In the genomic region with DNA sequence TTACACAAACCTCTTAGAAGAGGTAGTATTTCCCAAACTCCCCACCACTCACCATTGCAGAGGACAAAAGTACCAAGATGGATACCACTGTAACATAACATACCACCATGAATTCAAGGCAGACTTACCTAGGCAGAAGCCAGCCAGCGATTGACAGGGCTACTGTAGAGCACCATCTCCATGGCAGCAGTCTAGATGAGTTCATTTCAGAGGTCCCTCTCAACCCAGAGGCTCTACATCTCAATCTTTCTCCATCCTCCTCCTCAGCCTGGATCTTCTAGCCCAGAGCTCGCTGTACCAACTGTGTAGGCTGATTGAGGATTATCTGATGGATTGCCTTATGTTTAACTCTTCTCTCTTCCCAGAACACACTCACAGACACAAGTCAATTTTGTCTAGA, we compare ENCODE assay signal across 18 cellular contexts. TPM values are rescaled to one million over a fixed set of nuclear protein-coding genes. Genes with fewer than 3 reads are reported as not detected.
A peak's percentile ranks its signal among the peaks of the same experiment; 100 is the strongest.
DNase-seq lines count a peak whose midpoint lies in the region; ATAC-seq and TF ChIP-seq lines count a peak whose summit lies in the region.
"Had no signal": no experiment of that assay in that cellular context is flagged by ENCODE, and none has a peak within 500 bp of the region (broad histone marks: within the 10 kb centered on the region; RNA-seq: fewer than 3 reads in every experiment).

No MANE protein-coding gene starts in this region.

- H2AFZ ChIP-seq in osteoblast (ENCODE audit: low read length) = no peak overlapping the region

- H3K4me3 ChIP-seq in ascending aorta (no peak overlapping the region), right atrium auricular region (no peak overlapping the region), osteoblast (ENCODE audit: insufficient read depth, low read length) (peak overlapping the region; percentile 20), upper lobe of left lung (no peak overlapping the region)

- H3K27ac ChIP-seq in ascending aorta = peak overlapping the region; percentile 20 to 82
- peak overlapping the region; percentile 66 to 88 for H3K27ac ChIP-seq in right atrium auricular region
- no peak overlapping the region for H3K27ac ChIP-seq in osteoblast (ENCODE audit: low read depth, low read length)
- peak overlapping the region; percentile 27 to 67 (median 44) for H3K27ac ChIP-seq in upper lobe of left lung

- peaks cover 14 to 18% of the 10 kb centered on the region in 2 donors for H3K36me3 ChIP-seq in ascending aorta
- no peaks in the 10 kb centered on the region for H3K36me3 ChIP-seq in right atrium auricular region
- no peaks in the 10 kb centered on the region for H3K36me3 ChIP-seq in osteoblast (ENCODE audit: insufficient read depth, low read length)
- peaks cover 0 to 19% (median 0%) of the 10 kb centered on the region in 4 donors for H3K36me3 ChIP-seq in upper lobe of left lung

- H3K4me2 ChIP-seq in osteoblast (ENCODE audit: insufficient read depth, low read length) = peak overlapping the region; percentile 59

- TF ChIP-seq EP300 in upper lobe of left lung (IDR thresholded peaks at IDR 0.05) = no peak

- no peaks in the 10 kb centered on the region for H3K27me3 ChIP-seq in ascending aorta
- H3K27me3 ChIP-seq in right atrium auricular region = no peaks in the 10 kb centered on the region
- no peaks in the 10 kb centered on the region for H3K27me3 ChIP-seq in osteoblast (ENCODE audit: insufficient read depth, low read length)
- H3K27me3 ChIP-seq in upper lobe of left lung = no peaks in the 10 kb centered on the region

- 78 to 100% methylated on average over 2 of the region's 2 CpGs for WGBS in upper lobe of left lung, 2 donors

- no peaks in the 10 kb centered on the region for H3K79me2 ChIP-seq in osteoblast (ENCODE audit: insufficient read depth, low read length)

- H3K4me1 ChIP-seq in ascending aorta = peaks cover 0 to 40% of the 10 kb centered on the region in 2 donors
- peaks cover 2 to 15% of the 10 kb centered on the region in 2 donors for H3K4me1 ChIP-seq in right atrium auricular region
- H3K4me1 ChIP-seq in osteoblast (ENCODE audit: insufficient read depth, low read length) = peaks cover 20% of the 10 kb centered on the region
- peaks cover 0 to 17% (median 7%) of the 10 kb centered on the region in 4 donors for H3K4me1 ChIP-seq in upper lobe of left lung

- no peaks in the 10 kb centered on the region for H4K20me1 ChIP-seq in osteoblast (ENCODE audit: insufficient read depth, low read length)

- TF ChIP-seq CTCF in ascending aorta (IDR thresholded peaks at IDR 0.05) = no peak
- TF ChIP-seq CTCF in right atrium auricular region (IDR thresholded peaks at IDR 0.05) = no peak
- no peak for TF ChIP-seq CTCF in osteoblast (IDR thresholded peaks at IDR 0.05; ENCODE audit: extremely low read depth, low read depth, low read length)
- TF ChIP-seq CTCF in upper lobe of left lung (IDR thresholded peaks at IDR 0.05) = no peak

- intact Hi-C loops in ascending aorta (cut with DNase I) = loop anchor here (2.0 kb wide), 1 partner anchor 26 kb away; the partner anchor contains the start of gene KIF7

- ATAC-seq in upper lobe of left lung (ENCODE audit: low FRiP score in 2 of 2) (peak in 1 of 2 donors; percentile 10), GM19328 (IDR thresholded peaks at IDR 0.05; ENCODE audit: unreplicated experiment) (no peak)

- TF ChIP-seq POLR2A in upper lobe of left lung (IDR thresholded peaks at IDR 0.05) = no peak

- DNase-seq in ascending aorta (ENCODE audit: low spot score in 2 of 2) = no peak
- no peak for DNase-seq in right atrium auricular region (ENCODE audit: low spot score)
- peak; percentile 19 for DNase-seq in osteoblast (ENCODE audit: insufficient read length, low spot score, missing footprints)
- no peak for DNase-seq in upper lobe of left lung
- no peak for DNase-seq in activated CD4-positive, alpha-beta T cell treated with anti-CD3 and anti-CD28 coated beads for 4 hours
- DNase-seq in kidney glomerular epithelial cell (lab: John Stamatoyannopoulos, UW) = no peak
- DNase-seq: activated CD4-positive, alpha-beta T cell treated with anti-CD3 and anti-CD28 coated beads, Interleukin-2, amount 50 U/mL, for 1 hour; activated gamma-delta T cell treated with Interleukin-2 at 50 U/mL for 16 hours; cortex of kidney; EL; NCI-H1694; stimulated activated CD4-positive, alpha-beta T cell treated with anti-CD3 and anti-CD28 coated beads, Interleukin-1b, Interleukin-23, amount 100 ng/mL, for 48 hours had no signal

- H3K9me3 ChIP-seq in ascending aorta (no peaks in the 10 kb centered on the region), right atrium auricular region (no peaks in the 10 kb centered on the region), osteoblast (ENCODE audit: low read depth, low read length) (no peaks in the 10 kb centered on the region), upper lobe of left lung (no peaks in the 10 kb centered on the region)

RNA-seq across cellular contexts. Expression of gene PLIN1, which starts 2.0 kb away (rescaled TPM):
- total RNA-seq in ascending aorta (39.3 TPM), right atrium auricular region (10 to 100 TPM in 1 of 2 donors, 1 to 10 TPM in 1; 3.6 to 22.6 TPM), osteoblast (under 0.01 TPM in 1 of 2 replicates, not detected in the other), upper lobe of left lung (1 to 10 TPM in 3 of 6 donors, under 1 TPM in 2, not detected in 1; 0.29 to 3.8 (median 1.1) TPM)
- total RNA-seq: H1 had no signal

RNA-seq across cellular contexts. Expression of gene PEX11A, which starts 9.4 kb away (rescaled TPM):
- total RNA-seq in ascending aorta (34.2 TPM), right atrium auricular region (10 to 100 TPM; 11.6 to 14.8 TPM), osteoblast (4.0 and 5.0 TPM in 2 replicates), upper lobe of left lung (10 to 100 TPM in 1 of 6 donors, 1 to 10 TPM in 5; 4.4 to 18.7 (median 6.7) TPM)

RNA-seq across cellular contexts. Expression of gene WDR93, which starts 9.5 kb away (rescaled TPM):
- total RNA-seq in ascending aorta = not detected
- under 1 TPM in 1 of 2 donors, not detected in 1; 0.20 TPM for total RNA-seq in right atrium auricular region
- under 0.01 and 0.36 TPM in 2 replicates for total RNA-seq in osteoblast
- 1 to 10 TPM in 4 of 6 donors, under 1 TPM in 2; 0.31 to 7.2 (median 1.9) TPM for total RNA-seq in upper lobe of left lung
- total RNA-seq: astrocyte, Calu3, H1, M059J, neural crest cell had no signal

RNA-seq across cellular contexts. Expression of gene KIF7, which starts 25.9 kb away (rescaled TPM):
- total RNA-seq in ascending aorta = 39.1 TPM
- 1 to 10 TPM; 2.9 to 7.6 TPM for total RNA-seq in right atrium auricular region
- total RNA-seq in osteoblast = 10.6 and 12.3 TPM in 2 replicates
- total RNA-seq in upper lobe of left lung = 1 to 10 TPM; 1.4 to 4.7 (median 3.2) TPM
